18 cellular contexts compared by ENCODE assay signal in the genomic region with DNA sequence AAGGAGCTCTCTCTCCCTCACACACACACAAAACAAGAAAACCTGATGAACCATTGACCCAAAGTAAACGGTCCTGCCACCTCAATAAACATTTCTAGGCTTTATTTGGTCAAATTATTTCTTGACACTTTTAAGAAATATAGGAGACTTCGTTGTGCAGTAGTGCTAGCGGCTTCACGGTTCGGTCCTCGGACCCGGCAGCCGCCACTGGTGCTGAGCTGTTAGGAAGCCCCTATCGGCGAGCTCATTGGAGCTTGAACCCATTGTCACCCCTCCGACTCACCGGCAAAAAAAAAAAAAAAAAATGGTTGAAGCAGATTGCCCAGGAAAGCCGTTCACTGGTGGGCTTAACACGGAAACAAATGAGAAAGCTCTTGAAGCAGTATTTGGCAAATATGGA.
"Had no signal": no experiment of that assay in that cellular context is flagged by ENCODE, and none has a peak within 500 bp of the region (broad histone marks: within the 10 kb centered on the region; RNA-seq: fewer than 3 reads in every experiment).

No MANE protein-coding gene starts in this region.

- DNase-seq: stimulated activated CD4-positive, alpha-beta T cell treated with anti-CD3 and anti-CD28 coated beads, Interleukin-4, amount 100 ng/mL, for 1 hour; stimulated activated CD4-positive, alpha-beta T cell treated with anti-CD3 and anti-CD28 coated beads, Interleukin-4, amount 100 ng/mL, for 24 hours; stimulated activated CD4-positive, alpha-beta T cell treated with anti-CD3 and anti-CD28 coated beads, Interleukin-4, amount 100 ng/mL, for 4 hours; stimulated activated CD8-positive, alpha-beta memory T cell treated with anti-CD3 and anti-CD28 coated beads, Interleukin-4, amount 100 ng/mL, for 48 hours; stimulated activated naive B cell treated with anti-CD40 and anti-IgM and Interleukin-4, amounts not matched to agents 10 μg/mL and 1 μg/mL and 100 μg/mL, for 72 hours; stimulated activated naive CD4-positive, alpha-beta T cell; stimulated activated naive CD4-positive, alpha-beta T cell treated with Interleukin-2 at 50 U/mL for 16 hours; stimulated activated naive CD8-positive, alpha-beta T cell treated with anti-CD3 and anti-CD28 coated beads, Interleukin-15, amount 100 ng/mL, for 72 hours; stimulated activated naive CD8-positive, alpha-beta T cell treated with anti-CD3 and anti-CD28 coated beads, Interleukin-15, Interleukin-2, amounts not matched to agents 100 U/mL and 50 U/mL, for 24 hours; stomach; substantia nigra; testis; thyroid gland; tibial artery; transverse colon; trophoblast cell; upper lobe of right lung; uterus had no signal
